In genomic region chr2:26469092-26469710, GRCh38 we compare ENCODE assay signal across 8 cellular contexts. TPM values are rescaled to one million over a fixed set of nuclear protein-coding genes. Genes with fewer than 3 reads are reported as not detected.
DNase-seq lines count a peak whose midpoint lies in the region; ATAC-seq and TF ChIP-seq lines count a peak whose summit lies in the region.

No MANE protein-coding gene starts in this region.

- H2BK12ac ChIP-seq in trophoblast cell (ENCODE audit: low read length): no peak overlapping the region

- TF ChIP-seq POLR2A in esophagus squamous epithelium (IDR thresholded peaks at IDR 0.05): no peak

- H2BK120ac ChIP-seq in trophoblast cell (ENCODE audit: insufficient read depth, low read length, poor library complexity): no peak overlapping the region

- H2AK5ac ChIP-seq in trophoblast cell (ENCODE audit: low read length): no peak overlapping the region

- no peaks in the 10 kb centered on the region for H3K4me1 ChIP-seq in esophagus squamous epithelium
- no peaks in the 10 kb centered on the region for H3K4me1 ChIP-seq in trophoblast cell (ENCODE audit: control insufficient read depth in 1 of 2, insufficient read depth in 2 of 2, low read length in 2 of 2)

- H3K4me3 ChIP-seq in esophagus squamous epithelium (no peak overlapping the region), trophoblast cell (ENCODE audit: low read depth, low read length) (no peak overlapping the region)

- H3K27ac ChIP-seq in esophagus squamous epithelium (no peak overlapping the region), trophoblast cell (ENCODE audit: low read depth, low read length) (no peak overlapping the region)

- H4K91ac ChIP-seq in trophoblast cell (ENCODE audit: low read depth, low read length): no peak overlapping the region

- H3K27me3 ChIP-seq in esophagus squamous epithelium (no peaks in the 10 kb centered on the region), trophoblast cell (ENCODE audit: insufficient read depth, low read length) (no peaks in the 10 kb centered on the region)

- no peak for ATAC-seq in HG03196 (IDR thresholded peaks at IDR 0.05; ENCODE audit: unreplicated experiment)

- 9 to 18% methylated on average over 5 of the region's 5 CpGs for WGBS in esophagus squamous epithelium, 2 donors
- no CpG with 5 or more reads among the region's 5 CpGs for WGBS in trophoblast cell (ENCODE audit: extremely low coverage, insufficient coverage, insufficient read length)

- no peak overlapping the region for H2AFZ ChIP-seq in trophoblast cell (ENCODE audit: insufficient read depth, low read length, poor library complexity)

- TF ChIP-seq CTCF in GM10266 (IDR thresholded peaks at IDR 0.05; ENCODE audit: control insufficient read depth, insufficient read depth, low read depth, missing control alignments) (peak; percentile 62), esophagus squamous epithelium (IDR thresholded peaks at IDR 0.05) (peak; percentile 27 to 83 (median 58))

- H3K9ac ChIP-seq in trophoblast cell (ENCODE audit: low read length): no peak overlapping the region

- H3K4ac ChIP-seq in trophoblast cell (ENCODE audit: low read depth, low read length): no peak overlapping the region

- H3K36me3 ChIP-seq in esophagus squamous epithelium: no peaks in the 10 kb centered on the region
- H3K36me3 ChIP-seq in trophoblast cell (ENCODE audit: control insufficient read depth in 1 of 2, insufficient read depth in 2 of 2, low read length in 2 of 2): no peaks in the 10 kb centered on the region

- no peak overlapping the region for H4K12ac ChIP-seq in trophoblast cell (ENCODE audit: low read depth, low read length)

- no peak overlapping the region for H3K14ac ChIP-seq in trophoblast cell (ENCODE audit: low read length)

- peaks cover 0 to 12% (median 3%) of the 10 kb centered on the region in 3 donors for H3K9me3 ChIP-seq in esophagus squamous epithelium
- H3K9me3 ChIP-seq in trophoblast cell (ENCODE audit: insufficient read depth, low read depth, low read length): peaks cover 9% of the 10 kb centered on the region

- H3K79me2 ChIP-seq in trophoblast cell (ENCODE audit: control insufficient read depth, insufficient read depth, low read length, poor library complexity): no peaks in the 10 kb centered on the region

- H4K8ac ChIP-seq in trophoblast cell (ENCODE audit: low read depth, low read length): no peak overlapping the region

- no peak overlapping the region for H3K4me2 ChIP-seq in trophoblast cell (ENCODE audit: low read length)

- no peak overlapping the region for H2BK5ac ChIP-seq in trophoblast cell (ENCODE audit: low read depth, low read length, poor library complexity)

- DNase-seq in 8988T (peak; percentile 62), GM10266 (ENCODE audit: extremely low spot score) (peak; percentile 82), NCI-H2171 (lab: John Stamatoyannopoulos, UW) (peak; percentile 6), esophagus squamous epithelium (lab: John Stamatoyannopoulos, UW) (no peak), trophoblast cell (peak; percentile 64 to 92), anterior cingulate cortex (lab: John Stamatoyannopoulos, UW) (no peak)
- peak; percentile 40 to 52 for DNase-seq in activated CD4-positive, alpha-beta T cell treated with anti-CD3 and anti-CD28 coated beads, Interleukin-2, amount 50 U/mL, for 24 hours (ENCODE audit: low read depth in 1 of 2, low spot score in 1 of 2)

- intact Hi-C loops in esophagus squamous epithelium (cut with DNase I): loop anchor here (10.0 kb wide), 1 partner anchor 144 kb away; no protein-coding TSS in a partner anchor

- H3K23ac ChIP-seq in trophoblast cell (ENCODE audit: low read length): no peak overlapping the region

- H3K79me1 ChIP-seq in trophoblast cell (ENCODE audit: low read length): peaks cover 1% of the 10 kb centered on the region

- no peak overlapping the region for H3K18ac ChIP-seq in trophoblast cell (ENCODE audit: low read length)

RNA-seq across cellular contexts. Expression of gene OTOF, which starts 8.7 kb away (rescaled TPM):
- under 1 TPM in 2 of 4 donors, not detected in 2; under 0.01 to 0.56 TPM for total RNA-seq in esophagus squamous epithelium
- 0.12 and 0.17 TPM in 2 replicates for polyA plus RNA-seq in trophoblast cell (2013)

Comparison
In these comparisons a context has a peak if more than half of its experiments do, and no peak if none do; other contexts are left out.
1. DNase-seq: peak in 8988T (single experiment), GM10266 (single experiment), NCI-H2171 (single experiment), activated CD4-positive, alpha-beta T cell treated with anti-CD3 and anti-CD28 coated beads, Interleukin-2, amount 50 U/mL, for 24 hours (2 of 2) and trophoblast cell (2 of 2); none in esophagus squamous epithelium (single experiment) and anterior cingulate cortex (0 of 58).